ENCODE assay signal across 26 cellular contexts in the genomic region with DNA sequence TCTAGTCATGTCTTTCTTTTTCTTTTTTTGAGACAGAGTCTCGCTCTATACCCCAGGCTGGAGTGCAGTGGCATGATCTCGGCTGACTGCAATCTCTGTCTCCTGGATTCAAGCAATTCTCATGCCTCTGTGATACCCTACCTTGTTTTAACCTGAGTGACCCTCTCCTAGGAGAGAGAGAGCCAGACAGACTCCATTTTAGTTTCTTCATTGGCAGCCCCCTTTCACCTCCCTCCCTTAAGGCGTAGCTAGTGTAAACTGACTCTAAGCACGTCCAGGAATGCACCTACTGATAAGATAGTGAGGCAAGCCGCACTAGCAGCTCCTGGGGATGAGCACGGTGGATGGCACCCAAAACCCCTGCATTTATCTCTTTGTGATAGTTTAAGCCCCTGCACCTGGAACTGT. TPM values are rescaled to one million over a fixed set of nuclear protein-coding genes. Genes with fewer than 3 reads are reported as not detected.
DNase-seq lines count a peak whose midpoint lies in the region; ATAC-seq, FAIRE-seq and TF ChIP-seq lines count a peak whose summit lies in the region.
"Had no signal": no experiment of that assay in that cellular context is flagged by ENCODE, and none has a peak within 500 bp of the region (broad histone marks: within the 10 kb centered on the region; RNA-seq: fewer than 3 reads in every experiment).

No MANE protein-coding gene starts in this region.

- no peak overlapping the region for H3K4me3 ChIP-seq in HepG2 (replicated peaks in 1 of 3; ENCODE audit: insufficient read depth in 1 of 3, low read depth in 2 of 3, low read length in 3 of 3)
- H3K4me3 ChIP-seq in right lobe of liver = no peak overlapping the region
- no peak overlapping the region for H3K4me3 ChIP-seq in H1 (ENCODE audit: extremely low read depth in 1 of 4, insufficient read depth in 2 of 4, low read depth in 3 of 4, low read length in 4 of 4)
- no peak overlapping the region for H3K4me3 ChIP-seq in trophoblast cell (ENCODE audit: low read depth, low read length)
- H3K4me3 ChIP-seq in uterus = no peak overlapping the region
- H3K4me3 ChIP-seq in MM.1S (ENCODE audit: low read length) = no peak overlapping the region

- H2BK12ac ChIP-seq in H1 (ENCODE audit: low read depth, low read length) (0 out of 2 replicates have a peak overlapping the region, but pooled peaks have one; percentile 60), trophoblast cell (ENCODE audit: low read length) (no peak overlapping the region)

- ATAC-seq in HepG2 (no peak), right lobe of liver (no peak)

- H3K27ac ChIP-seq in HepG2 (ENCODE audit: extremely low read length, insufficient read depth, low read length) (no peak overlapping the region), right lobe of liver (no peak overlapping the region), H1 (ENCODE audit: low read depth, low read length) (no peak overlapping the region; the same call in 1 of the 2 replicates), trophoblast cell (ENCODE audit: low read depth, low read length) (peak overlapping the region; percentile 83), uterus (no peak overlapping the region), MM.1S (ENCODE audit: low read length) (no peak overlapping the region)
- H3K27ac ChIP-seq: HL-60 had no signal

- no peak overlapping the region for H3K14ac ChIP-seq in H1 (ENCODE audit: insufficient read length)
- no peak overlapping the region for H3K14ac ChIP-seq in trophoblast cell (ENCODE audit: low read length)

- TF ChIP-seq CTCF in HepG2 (CRISPR knock-in tag; IDR thresholded peaks at IDR 0.05) = no peak
- no peak for TF ChIP-seq CTCF in right lobe of liver (IDR thresholded peaks at IDR 0.05)
- no peak for TF ChIP-seq CTCF in H1 (IDR thresholded peaks at IDR 0.05; ENCODE audit: control extremely low read depth in 1 of 3, insufficient read depth in 1 of 3, low read depth in 1 of 3, low read length in 3 of 3)
- no peak for TF ChIP-seq CTCF in uterus (IDR thresholded peaks at IDR 0.05)
- TF ChIP-seq CTCF in MM.1S (IDR thresholded peaks at IDR 0.05; ENCODE audit: low read length) = no peak

- H3K4me2 ChIP-seq in HepG2 (ENCODE audit: low read depth, low read length) (peak overlapping the region; percentile 32; the same call in 1 of the 2 replicates), H1 (ENCODE audit: insufficient read depth in 1 of 2, low read depth in 2 of 2, low read length in 2 of 2) (no peak overlapping the region), trophoblast cell (ENCODE audit: low read length) (no peak overlapping the region), MM.1S (ENCODE audit: low read depth, low read length) (no peak overlapping the region)
- H3K4me2 ChIP-seq: SK-N-SH had no signal

- H2BK5ac ChIP-seq in H1 (ENCODE audit: low read depth, low read length) (0 out of 2 replicates have a peak overlapping the region, but pooled peaks have one; percentile 49), trophoblast cell (ENCODE audit: low read depth, low read length, poor library complexity) (peak overlapping the region; percentile 16)

- DNase-seq in HepG2 (ENCODE audit: low spot score) = no peak
- no peak for DNase-seq in right lobe of liver
- no peak for DNase-seq in H1 (ENCODE audit: low read depth in 1 of 2, low spot score in 2 of 2)
- peak; percentile 70 for DNase-seq in trophoblast cell
- DNase-seq in uterus = no peak
- no peak for DNase-seq in NCI-H1417 (lab: John Stamatoyannopoulos, UW)
- no peak for DNase-seq in MM.1S
- DNase-seq: BE2C; CD4-positive, alpha-beta T cell; DMS153; GF-D8; NCI-H1105 treated with DMSO at 0.1 percent for 48 hours; NCI-H1694 treated with DMSO at 0.1 percent for 48 hours; NCI-H510A; NCI-H748 treated with DMSO at 0.1 percent for 48 hours; OCI-M1; SHP77 treated with DMSO at 0.1 percent for 48 hours; SK-N-SH had no signal

- no peaks in the 10 kb centered on the region for H3F3A ChIP-seq in MM.1S (ENCODE audit: insufficient read depth, low read length)

- no peak for TF ChIP-seq EP300 in HepG2 (IDR thresholded peaks at IDR 0.05; ENCODE audit: low read depth in 2 of 2, low read length in 2 of 2)
- no peak for TF ChIP-seq EP300 in HepG2 (CRISPR knock-in tag; IDR thresholded peaks at IDR 0.05; ENCODE audit: borderline replicate concordance)
- TF ChIP-seq EP300 in H1 (IDR thresholded peaks at IDR 0.05; ENCODE audit: borderline replicate concordance in 1 of 2, low read depth in 2 of 2, low read length in 2 of 2) = no peak

- POLR2A ChIA-PET in HepG2 (lab: Yijun Ruan, JAX) (no interaction called here), H1 (lab: Charles Lee; ENCODE audit: partially characterized antibody) (interaction anchor here (2.2 kb wide), 1 partner anchor 9 kb away, joined by 12 read pairs; no protein-coding TSS in a partner anchor)

- peak overlapping the region; percentile 99 for H2BK20ac ChIP-seq in H1 (ENCODE audit: low read length)

- H3K18ac ChIP-seq in H1 (ENCODE audit: extremely low read depth, low read length) (no peak overlapping the region; the same call in none of the 2 replicates), trophoblast cell (ENCODE audit: low read length) (no peak overlapping the region)

- H3K56ac ChIP-seq in H1 (replicated peaks; ENCODE audit: insufficient read length, low read depth, low read length) = no peak overlapping the region

- BruUV-seq in HepG2 (replicated peaks; lab: Mats Ljungman, UMichigan) = no TSS peak

- no peak overlapping the region for H4K12ac ChIP-seq in trophoblast cell (ENCODE audit: low read depth, low read length)

- H2AFZ ChIP-seq in HepG2 (ENCODE audit: low read length) = no peak overlapping the region
- no peak overlapping the region for H2AFZ ChIP-seq in H1 (ENCODE audit: low read length)
- H2AFZ ChIP-seq in trophoblast cell (ENCODE audit: insufficient read depth, low read length, poor library complexity) = no peak overlapping the region
- no peak overlapping the region for H2AFZ ChIP-seq in MM.1S (ENCODE audit: low read length)

- H3K9me3 ChIP-seq in HepG2 (ENCODE audit: low read length) (no peaks in the 10 kb centered on the region), right lobe of liver (no peaks in the 10 kb centered on the region), H1 (ENCODE audit: insufficient read depth in 2 of 2, low read depth in 1 of 2, low read length in 1 of 2) (no peaks in the 10 kb centered on the region), trophoblast cell (ENCODE audit: insufficient read depth, low read depth, low read length) (no peaks in the 10 kb centered on the region), uterus (no peaks in the 10 kb centered on the region), MM.1S (replicated peaks; ENCODE audit: insufficient read depth, low read length) (no peaks in the 10 kb centered on the region)
- H3K9me3 ChIP-seq: BE2C, SK-N-SH had no signal

- H3K79me1 ChIP-seq in H1 (ENCODE audit: low read depth, low read length) (no peaks in the 10 kb centered on the region), trophoblast cell (ENCODE audit: low read length) (peaks cover 14% of the 10 kb centered on the region)

- H3K4me1 ChIP-seq in HepG2 (ENCODE audit: insufficient read depth, low read length) (peaks cover 38% of the 10 kb centered on the region), right lobe of liver (peaks cover 0 to 6% (median 0%) of the 10 kb centered on the region in 4 donors), H1 (replicated peaks in 1 of 4; ENCODE audit: control insufficient read depth in 3 of 4, insufficient read depth in 4 of 4, low read length in 3 of 4) (peaks cover 8 to 22% (median 11%) of the 10 kb centered on the region in 4 experiments), trophoblast cell (ENCODE audit: control insufficient read depth in 1 of 2, insufficient read depth in 2 of 2, low read length in 2 of 2) (peaks cover 16 to 27% of the 10 kb centered on the region in 2 experiments), uterus (no peaks in the 10 kb centered on the region), MM.1S (ENCODE audit: low read length) (peaks cover 5% of the 10 kb centered on the region)
- H3K4me1 ChIP-seq: BE2C had no signal

- in situ Hi-C loops in HepG2 (cut with HindIII; ENCODE audit: extremely low pct_ligation_motif_present, low pct_unique_long_range_greater_than_20kb) = no loop called here

- no peak overlapping the region for H3K9ac ChIP-seq in HepG2 (ENCODE audit: insufficient read depth, low read depth, low read length)
- no peak overlapping the region for H3K9ac ChIP-seq in H1 (replicated peaks in 1 of 4; ENCODE audit: extremely low read depth in 1 of 4, low read depth in 3 of 4, low read length in 3 of 4)
- no peak overlapping the region for H3K9ac ChIP-seq in trophoblast cell (ENCODE audit: low read length)
- H3K9ac ChIP-seq in MM.1S (ENCODE audit: low read length) = no peak overlapping the region
- H3K9ac ChIP-seq: SK-N-SH had no signal

- H3K23ac ChIP-seq in H1 (ENCODE audit: insufficient read length) (no peak overlapping the region), trophoblast cell (ENCODE audit: low read length) (no peak overlapping the region)

- FAIRE-seq in HepG2 (lab: Jason Lieb, UNC) (no peak), H1 (lab: Jason Lieb, UNC) (no peak)
- FAIRE-seq: GM19239 had no signal

- CTCF ChIA-PET in HepG2 (lab: Yijun Ruan, JAX; ENCODE audit: low intra/inter-chr PET ratio, low total read pairs) = no interaction called here
- CTCF ChIA-PET in H1 (lab: Charles Lee; ENCODE audit: partially characterized antibody) = no interaction called here

- H3K36me3 ChIP-seq in HepG2 (replicated peaks in 1 of 2; ENCODE audit: control insufficient read depth in 1 of 2, insufficient read depth in 2 of 2, low read length in 2 of 2) (no peaks in the 10 kb centered on the region), right lobe of liver (no peaks in the 10 kb centered on the region), H1 (ENCODE audit: control insufficient read depth in 2 of 4, insufficient read depth in 4 of 4, low read length in 3 of 4) (no peaks in the 10 kb centered on the region), trophoblast cell (ENCODE audit: control insufficient read depth in 1 of 2, insufficient read depth in 2 of 2, low read length in 2 of 2) (no peaks in the 10 kb centered on the region), uterus (no peaks in the 10 kb centered on the region), MM.1S (replicated peaks; ENCODE audit: insufficient read depth, low read length) (no peaks in the 10 kb centered on the region)
- H3K36me3 ChIP-seq: BE2C had no signal

- H3K9me2 ChIP-seq in MM.1S (replicated peaks; ENCODE audit: insufficient read depth, low read length) = no peaks in the 10 kb centered on the region
- H3K9me2 ChIP-seq: SK-N-SH had no signal

- peak overlapping the region; percentile 72 for H2BK120ac ChIP-seq in H1 (replicated peaks; ENCODE audit: low read depth, low read length)
- peak overlapping the region; percentile 50 for H2BK120ac ChIP-seq in trophoblast cell (ENCODE audit: insufficient read depth, low read length, poor library complexity)

- H4K91ac ChIP-seq in H1 (replicated peaks; ENCODE audit: insufficient read length, low read length) (no peak overlapping the region), trophoblast cell (ENCODE audit: low read depth, low read length) (peak overlapping the region; percentile 76)

- no peak overlapping the region for H2BK15ac ChIP-seq in H1 (ENCODE audit: low read length)

- H4K8ac ChIP-seq in H1 (ENCODE audit: extremely low read depth, insufficient read depth, low read length) (no peak overlapping the region), trophoblast cell (ENCODE audit: low read depth, low read length) (no peak overlapping the region)

- no peaks in the 10 kb centered on the region for H3K79me2 ChIP-seq in HepG2 (ENCODE audit: insufficient read depth, low read length)
- H3K79me2 ChIP-seq in H1 (ENCODE audit: control insufficient read depth in 1 of 2, insufficient read depth in 2 of 2, low read length in 2 of 2) = no peaks in the 10 kb centered on the region
- H3K79me2 ChIP-seq in trophoblast cell (ENCODE audit: control insufficient read depth, insufficient read depth, low read length, poor library complexity) = peaks cover 3% of the 10 kb centered on the region
- H3K79me2 ChIP-seq in MM.1S (ENCODE audit: low read length) = no peaks in the 10 kb centered on the region

- TF ChIP-seq RAD21 in HepG2 (CRISPR knock-in tag; IDR thresholded peaks at IDR 0.05) (no peak), H1 (IDR thresholded peaks at IDR 0.05 in 1 of 2, conservative IDR thresholded peaks at IDR 0.05 in 1 of 2; ENCODE audit: low read depth in 2 of 2, low read length in 2 of 2) (no peak)

- H2AK5ac ChIP-seq in H1 (ENCODE audit: low read depth, low read length) = peak overlapping the region; percentile 86; the same call in 1 of the 2 replicates
- no peak overlapping the region for H2AK5ac ChIP-seq in trophoblast cell (ENCODE audit: low read length)

- 27% methylated on average over 6 of the region's 6 CpGs for WGBS in HepG2 (ENCODE audit: low lambda C conversion rate)
- 46% methylated on average over 6 of the region's 6 CpGs for WGBS in right lobe of liver (ENCODE audit: insufficient coverage, low coverage, low lambda C conversion rate, missing lambda C conversion rate)
- WGBS in H1 (ENCODE audit: extremely low coverage in 1 of 2, insufficient coverage in 1 of 2, insufficient read length in 1 of 2, insufficient replicate concordance in 2 of 2, low coverage in 1 of 2, low lambda C conversion rate in 2 of 2, missing lambda C conversion rate in 1 of 2), 2 experiments = 94% methylated on average over 6 of the region's 6 CpGs; no CpG with 5 or more reads in 1 of the 2 experiments
- WGBS in trophoblast cell (ENCODE audit: extremely low coverage, insufficient coverage, insufficient read length) = no CpG with 5 or more reads among the region's 6 CpGs

- TF ChIP-seq POLR2A in HepG2 (IDR thresholded peaks at IDR 0.05; ENCODE audit: insufficient read depth in 1 of 2, low read depth in 2 of 2, low read length in 2 of 2) = no peak
- no peak for TF ChIP-seq POLR2A in right lobe of liver (IDR thresholded peaks at IDR 0.05)
- TF ChIP-seq POLR2A in H1 (IDR thresholded peaks at IDR 0.05; ENCODE audit: control extremely low read depth in 1 of 2, low read depth in 2 of 2, low read length in 2 of 2) = no peak
- no peak for TF ChIP-seq POLR2A in uterus (IDR thresholded peaks at IDR 0.05)

- H3K23me2 ChIP-seq in H1 (ENCODE audit: low read depth, low read length) = no peaks in the 10 kb centered on the region

- H3K4ac ChIP-seq in H1 (replicated peaks; ENCODE audit: insufficient read length, low read depth, low read length) = no peak overlapping the region
- H3K4ac ChIP-seq in trophoblast cell (ENCODE audit: low read depth, low read length) = no peak overlapping the region

- H3K27me3 ChIP-seq in HepG2 (ENCODE audit: control insufficient read depth in 1 of 2, insufficient read depth in 2 of 2, low read length in 2 of 2) = no peaks in the 10 kb centered on the region
- H3K27me3 ChIP-seq in right lobe of liver = no peaks in the 10 kb centered on the region
- H3K27me3 ChIP-seq in H1 (replicated peaks in 1 of 4; ENCODE audit: control insufficient read depth in 3 of 4, extremely low read depth in 1 of 4, insufficient read depth in 3 of 4, low read length in 3 of 4) = no peaks in the 10 kb centered on the region
- no peaks in the 10 kb centered on the region for H3K27me3 ChIP-seq in trophoblast cell (ENCODE audit: insufficient read depth, low read length)
- H3K27me3 ChIP-seq in uterus = no peaks in the 10 kb centered on the region
- no peaks in the 10 kb centered on the region for H3K27me3 ChIP-seq in MM.1S (replicated peaks; ENCODE audit: insufficient read depth, low read length)
- H3K27me3 ChIP-seq: BE2C had no signal

- H4K20me1 ChIP-seq in HepG2 (ENCODE audit: insufficient read depth, low read length) (no peaks in the 10 kb centered on the region), H1 (replicated peaks in 1 of 2; ENCODE audit: control insufficient read depth in 1 of 2, insufficient read depth in 2 of 2, low read length in 2 of 2) (no peaks in the 10 kb centered on the region), MM.1S (ENCODE audit: insufficient read depth, low read length) (no peaks in the 10 kb centered on the region)

- intact Hi-C loops in HepG2 (cut with micrococcal nuclease; ENCODE audit: unreplicated experiment) = no loop called here
- intact Hi-C loops in right lobe of liver (cut with DNase I) = no loop called here
- intact Hi-C loops in uterus (cut with DNase I; ENCODE audit: low total_unique reads) = no loop called here

- no peak overlapping the region for H4K5ac ChIP-seq in H1 (ENCODE audit: insufficient read length, low read depth, low read length)

RNA-seq across cellular contexts. Expression of a gene that starts 5.2 kb away (rescaled TPM):
- 7.9 and 9.6 TPM in 2 replicates for total RNA-seq in HepG2 (2016; rRNA removed; fragmentation: Illumina TruSeq; extraction: Trizol)
- 10.4 and 11.3 TPM in 2 replicates for total RNA-seq in HepG2 (2016; cell fraction: cytosol; rRNA removed; fragmentation: Illumina TruSeq; extraction: Trizol; ENCODE audit: low read depth)
- total RNA-seq in HepG2 (2016; cell fraction: insoluble cytoplasmic fraction; rRNA removed; fragmentation: Illumina TruSeq; extraction: Trizol) = 8.3 and 11.1 TPM in 2 replicates
- 8.1 and 10.2 TPM in 2 replicates for total RNA-seq in HepG2 (2016; cell fraction: membrane; rRNA removed; fragmentation: Illumina TruSeq; extraction: Trizol)
- total RNA-seq in HepG2 (2016; cell fraction: nucleus; rRNA removed; fragmentation: Illumina TruSeq; extraction: Trizol) = 6.8 and 7.1 TPM in 2 replicates
- polyA plus RNA-seq in HepG2 (2011; rRNA removed) = 16.2 and 18.1 TPM in 2 replicates
- polyA plus RNA-seq in HepG2 (2011; cell fraction: cytosol; rRNA removed) = 10.4 and 10.8 TPM in 2 replicates
- 11.1 and 12.2 TPM in 2 replicates for polyA plus RNA-seq in HepG2 (2011; cell fraction: nucleus; rRNA removed)
- polyA plus RNA-seq in HepG2 (2012) = 6.2 and 9.4 TPM in 2 replicates
- 3.1 and 3.2 TPM in 2 replicates for polyA plus RNA-seq in HepG2 (2016; cell fraction: cytosol; fragmentation: Illumina TruSeq; extraction: Trizol; ENCODE audit: low read depth)
- polyA plus RNA-seq in HepG2 (2016; cell fraction: insoluble cytoplasmic fraction; fragmentation: Illumina TruSeq; extraction: Trizol; ENCODE audit: low read depth) = 10.6 and 11.3 TPM in 2 replicates
- polyA plus RNA-seq in HepG2 (2016; cell fraction: membrane; fragmentation: Illumina TruSeq; extraction: Trizol; ENCODE audit: low read depth) = 3.8 and 5.8 TPM in 2 replicates
- polyA plus RNA-seq in HepG2 (2016; cell fraction: nucleus; fragmentation: Illumina TruSeq; extraction: Trizol; ENCODE audit: insufficient read depth, low read depth) = 8.0 and 10.4 TPM in 2 replicates
- 10.6 and 33.3 TPM in 2 replicates for polyA minus RNA-seq in HepG2 (2011; rRNA and poly(A)+ RNA removed; ENCODE audit: low replicate concordance)
- 8.1 and 9.1 TPM in 2 replicates for polyA minus RNA-seq in HepG2 (2011; cell fraction: cytosol; rRNA and poly(A)+ RNA removed)
- polyA minus RNA-seq in HepG2 (2011; cell fraction: nucleus; rRNA and poly(A)+ RNA removed) = 9.9 and 18.2 TPM in 2 replicates
- 1 to 10 TPM; 6.2 to 9.5 (median 7.4) TPM for total RNA-seq in right lobe of liver
- 31.3 and 31.9 TPM in 2 replicates for total RNA-seq in H1 (2021; fragmentation: NEBNext Ultra II Directional; extraction: Animal tissue kit (Norgen Biotek cat#: 25700))
- 20.4 and 30.7 TPM in 2 replicates for polyA plus RNA-seq in H1 (2011; rRNA removed)
- polyA plus RNA-seq in H1 (2011; cell fraction: cytosol; rRNA removed) = 36.3 TPM
- polyA plus RNA-seq in H1 (2011; cell fraction: nucleus; rRNA removed) = 27.8 TPM
- polyA plus RNA-seq in H1 (2012, experiment 1 of 2) = 15.7 to 22.7 TPM (median 18.7 TPM) in 4 replicates
- 5.0 TPM for polyA plus RNA-seq in H1 (2012, experiment 2 of 2)
- polyA plus RNA-seq in H1 (2013, experiment 1 of 2) = 10.9 TPM
- polyA plus RNA-seq in H1 (2013, experiment 2 of 2) = 9.7 TPM
- 56.6 and 90.5 TPM in 2 replicates for polyA minus RNA-seq in H1 (2011; rRNA and poly(A)+ RNA removed)
- 19.1 TPM for polyA minus RNA-seq in H1 (2011; cell fraction: cytosol; rRNA and poly(A)+ RNA removed)
- polyA minus RNA-seq in H1 (2011; cell fraction: nucleus; rRNA and poly(A)+ RNA removed) = 56.2 TPM
- polyA plus RNA-seq in trophoblast cell (2013) = 13.4 and 13.7 TPM in 2 replicates
- total RNA-seq in uterus = 10 to 100 TPM in 3 of 4 donors, 1 to 10 TPM in 1; 6.2 to 82.5 (median 26.4) TPM

RNA-seq across cellular contexts. Expression of a gene that starts 43.8 kb away (rescaled TPM):
- total RNA-seq in HepG2 (2016; rRNA removed; fragmentation: Illumina TruSeq; extraction: Trizol) = not detected in 2 replicates
- not detected in 2 replicates for total RNA-seq in HepG2 (2016; cell fraction: cytosol; rRNA removed; fragmentation: Illumina TruSeq; extraction: Trizol; ENCODE audit: low read depth)
- total RNA-seq in HepG2 (2016; cell fraction: insoluble cytoplasmic fraction; rRNA removed; fragmentation: Illumina TruSeq; extraction: Trizol) = not detected in 2 replicates
- total RNA-seq in HepG2 (2016; cell fraction: membrane; rRNA removed; fragmentation: Illumina TruSeq; extraction: Trizol) = not detected in 2 replicates
- not detected in 2 replicates for total RNA-seq in HepG2 (2016; cell fraction: nucleus; rRNA removed; fragmentation: Illumina TruSeq; extraction: Trizol)
- 1.0 and 1.8 TPM in 2 replicates for polyA plus RNA-seq in HepG2 (2011; rRNA removed)
- 1.00 and 1.2 TPM in 2 replicates for polyA plus RNA-seq in HepG2 (2011; cell fraction: cytosol; rRNA removed)
- 0.40 and 0.58 TPM in 2 replicates for polyA plus RNA-seq in HepG2 (2011; cell fraction: nucleus; rRNA removed)
- 1.5 and 1.6 TPM in 2 replicates for polyA plus RNA-seq in HepG2 (2012)
- polyA plus RNA-seq in HepG2 (2016; cell fraction: cytosol; fragmentation: Illumina TruSeq; extraction: Trizol; ENCODE audit: low read depth) = not detected in 2 replicates
- polyA plus RNA-seq in HepG2 (2016; cell fraction: insoluble cytoplasmic fraction; fragmentation: Illumina TruSeq; extraction: Trizol; ENCODE audit: low read depth) = not detected in 2 replicates
- not detected in 2 replicates for polyA plus RNA-seq in HepG2 (2016; cell fraction: membrane; fragmentation: Illumina TruSeq; extraction: Trizol; ENCODE audit: low read depth)
- polyA plus RNA-seq in HepG2 (2016; cell fraction: nucleus; fragmentation: Illumina TruSeq; extraction: Trizol; ENCODE audit: insufficient read depth, low read depth) = not detected in 2 replicates
- polyA minus RNA-seq in HepG2 (2011; rRNA and poly(A)+ RNA removed; ENCODE audit: low replicate concordance) = 0.84 and 1.8 TPM in 2 replicates
- 0.30 and 0.44 TPM in 2 replicates for polyA minus RNA-seq in HepG2 (2011; cell fraction: cytosol; rRNA and poly(A)+ RNA removed)
- polyA minus RNA-seq in HepG2 (2011; cell fraction: nucleus; rRNA and poly(A)+ RNA removed) = 0.13 and 0.25 TPM in 2 replicates
- total RNA-seq in right lobe of liver = under 1 TPM in 2 of 6 experiments, not detected in 4; 0.09 to 0.10 TPM
- 14.9 and 17.7 TPM in 2 replicates for total RNA-seq in H1 (2021; fragmentation: NEBNext Ultra II Directional; extraction: Animal tissue kit (Norgen Biotek cat#: 25700))
- 4.0 and 4.2 TPM in 2 replicates for polyA plus RNA-seq in H1 (2011; rRNA removed)
- 5.6 TPM for polyA plus RNA-seq in H1 (2011; cell fraction: cytosol; rRNA removed)
- polyA plus RNA-seq in H1 (2011; cell fraction: nucleus; rRNA removed) = 4.1 TPM
- polyA plus RNA-seq in H1 (2012, experiment 1 of 2) = 5.0 to 5.6 TPM (median 5.4 TPM) in 4 replicates
- 2.3 TPM for polyA plus RNA-seq in H1 (2012, experiment 2 of 2)
- 95.5 TPM for polyA plus RNA-seq in H1 (2013, experiment 1 of 2)
- 113 TPM for polyA plus RNA-seq in H1 (2013, experiment 2 of 2)
- 2.5 and 3.7 TPM in 2 replicates for polyA minus RNA-seq in H1 (2011; rRNA and poly(A)+ RNA removed)
- polyA minus RNA-seq in H1 (2011; cell fraction: cytosol; rRNA and poly(A)+ RNA removed) = 2.5 TPM
- polyA minus RNA-seq in H1 (2011; cell fraction: nucleus; rRNA and poly(A)+ RNA removed) = 1.2 TPM
- polyA plus RNA-seq in trophoblast cell (2013) = 132 and 143 TPM in 2 replicates
- not detected for total RNA-seq in uterus
- total RNA-seq: A172, Daoy, H4, HT1080, LHCN-M2 had no signal
- polyA plus RNA-seq: IgD-negative memory B cell, SK-N-SH had no signal

Comparison
In these comparisons a context has a peak if more than half of its experiments do, and no peak if none do; other contexts are left out.
1. DNase-seq: peak in trophoblast cell (2 of 2); none in HepG2 (single experiment), right lobe of liver (0 of 3), H1 (0 of 2), uterus (0 of 2), NCI-H1417 (0 of 3) and MM.1S (single experiment).
2. RNA of a gene that starts 43.8 kb away (total RNA-seq): 14.9 to 17.7 TPM in H1; 0.09 to 0.10 TPM in right lobe of liver, not detected in HepG2 and not detected in uterus; every median in the first group is over 10 times any median in the second.